Comparison of ENCODE assay signal across 8 cellular contexts in the genomic region with DNA sequence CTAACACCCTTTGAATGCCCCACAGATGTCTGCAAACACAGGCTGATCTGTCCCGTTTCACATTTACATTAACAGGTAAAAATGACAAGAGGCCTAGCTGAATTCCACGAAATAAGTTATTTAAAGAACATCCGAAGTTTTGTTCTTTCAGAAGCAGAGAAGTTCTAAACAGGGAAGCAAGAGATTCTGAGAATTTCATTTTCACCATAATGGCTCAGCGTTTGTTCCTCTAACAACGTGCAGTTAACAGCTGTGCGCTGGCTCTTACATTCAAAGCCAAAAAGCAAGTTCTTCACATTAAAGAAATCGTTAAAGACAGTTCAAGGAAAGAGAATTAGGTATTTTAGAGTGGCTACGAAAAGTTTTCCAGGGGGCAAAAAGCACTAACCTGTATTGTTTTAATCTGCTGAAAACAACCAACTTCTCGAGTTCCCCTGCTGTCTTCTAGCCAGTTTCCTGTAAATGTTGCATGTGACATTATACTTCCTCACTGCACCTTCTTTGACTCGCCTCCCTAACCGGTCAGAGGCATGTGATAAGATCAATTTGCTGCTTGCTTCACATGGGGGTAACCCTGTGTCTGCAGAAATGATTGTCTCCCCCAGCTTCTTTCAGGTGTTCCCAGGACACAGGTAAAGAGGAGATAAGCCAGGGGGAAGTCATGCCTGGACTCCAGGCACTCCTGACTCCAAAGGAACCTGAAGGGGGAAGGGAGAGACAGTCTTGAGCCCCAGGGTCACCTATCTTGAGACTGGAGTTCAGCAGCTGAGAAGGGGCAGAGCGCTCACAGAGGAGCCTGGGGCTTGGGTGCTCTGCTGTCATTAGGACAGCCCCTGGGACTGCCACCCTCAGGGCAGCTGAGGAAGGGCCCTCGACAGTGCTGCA. TPM values are rescaled to one million over a fixed set of nuclear protein-coding genes. Genes with fewer than 3 reads are reported as not detected.
DNase-seq lines count a peak whose midpoint lies in the region; ATAC-seq and TF ChIP-seq lines count a peak whose summit lies in the region.

No MANE protein-coding gene starts in this region.

- CTCF ChIA-PET in activated CD8-positive, alpha-beta T cell treated with anti-CD3 and anti-CD28 coated beads, Interleukin-2, amount 10 ng/mL, durations not matched to agents 7 days and 5 days (lab: Charles Lee) = interaction anchor here (0.6 to 6.6 kb wide), 24 partner anchors 10 to 63 kb away, joined by 3 to 81 read pairs (median 5); a partner anchor contains a TSS

- peaks cover 0 to 3% (median 0%) of the 10 kb centered on the region in 3 donors for H3K9me3 Mint-ChIP-seq in IgD-negative memory B cell
- H3K9me3 Mint-ChIP-seq in activated CD8-positive, alpha-beta T cell treated with anti-CD3 and anti-CD28 coated beads, Interleukin-2, amount 10 ng/mL, durations not matched to agents 7 days and 5 days (ENCODE audit: insufficient read depth) = no peaks in the 10 kb centered on the region

- H3K4me1 Mint-ChIP-seq in IgD-negative memory B cell = peaks cover 35 to 57% (median 53%) of the 10 kb centered on the region in 3 donors
- H3K4me1 Mint-ChIP-seq in activated CD8-positive, alpha-beta T cell treated with anti-CD3 and anti-CD28 coated beads, Interleukin-2, amount 10 ng/mL, durations not matched to agents 7 days and 5 days (ENCODE audit: low read depth) = peaks cover 73% of the 10 kb centered on the region

- H3K27ac Mint-ChIP-seq in IgD-negative memory B cell = peak overlapping the region; percentile 89 to 97 (median 92)
- H3K27ac Mint-ChIP-seq in activated CD8-positive, alpha-beta T cell treated with anti-CD3 and anti-CD28 coated beads, Interleukin-2, amount 10 ng/mL, durations not matched to agents 7 days and 5 days = peak overlapping the region; percentile 93

- POLR2A ChIA-PET in activated CD8-positive, alpha-beta T cell treated with anti-CD3 and anti-CD28 coated beads, Interleukin-2, amount 10 ng/mL, durations not matched to agents 7 days and 5 days (lab: Charles Lee) = interaction anchor here (0.8 to 5.7 kb wide), 20 partner anchors 11 to 54 kb away, joined by 3 to 186 read pairs (median 4); a partner anchor contains a TSS

- peak; percentile 70 for ATAC-seq in GM21423 (IDR thresholded peaks at IDR 0.05; ENCODE audit: unreplicated experiment)
- peak; percentile 81 for ATAC-seq in activated CD8-positive, alpha-beta T cell treated with anti-CD3 and anti-CD28 coated beads, Interleukin-2, amount 10 ng/mL, durations not matched to agents 7 days and 5 days

- peaks cover 4% of the 10 kb centered on the region for H3K36me3 Mint-ChIP-seq in IgD-negative memory B cell
- H3K36me3 Mint-ChIP-seq in activated CD8-positive, alpha-beta T cell treated with anti-CD3 and anti-CD28 coated beads, Interleukin-2, amount 10 ng/mL, durations not matched to agents 7 days and 5 days (ENCODE audit: low read depth) = peaks cover 57% of the 10 kb centered on the region

- peak overlapping the region; percentile 92 to 98 (median 93) for H3K4me3 Mint-ChIP-seq in IgD-negative memory B cell
- H3K4me3 Mint-ChIP-seq in activated CD8-positive, alpha-beta T cell treated with anti-CD3 and anti-CD28 coated beads, Interleukin-2, amount 10 ng/mL, durations not matched to agents 7 days and 5 days = peak overlapping the region; percentile 85

- H3K9me3 ChIP-seq in cardiac muscle cell (ENCODE audit: low read depth) = no peaks in the 10 kb centered on the region

- H3K36me3 ChIP-seq in cardiac muscle cell = no peaks in the 10 kb centered on the region

- H3K27me3 Mint-ChIP-seq in IgD-negative memory B cell = no peaks in the 10 kb centered on the region
- H3K27me3 Mint-ChIP-seq in activated CD8-positive, alpha-beta T cell treated with anti-CD3 and anti-CD28 coated beads, Interleukin-2, amount 10 ng/mL, durations not matched to agents 7 days and 5 days (ENCODE audit: low read depth) = no peaks in the 10 kb centered on the region

- H3K27me3 ChIP-seq in cardiac muscle cell = no peaks in the 10 kb centered on the region

- DNase-seq in EL = peak; percentile 32
- peak; percentile 74 for DNase-seq in activated CD8-positive, alpha-beta T cell treated with anti-CD3 and anti-CD28 coated beads, Interleukin-2, amount 10 ng/mL, durations not matched to agents 7 days and 5 days
- DNase-seq in cardiac muscle cell (ENCODE audit: low read depth in 1 of 2, low spot score in 1 of 2) = no peak
- DNase-seq in stimulated activated CD4-positive, alpha-beta T cell treated with anti-CD3 and anti-CD28 coated beads, Interleukin-1b, Interleukin-23, amount 100 ng/mL, for 48 hours = peak; percentile 60
- DNase-seq in NCI-H2196 treated with DMSO at 0.1 percent for 48 hours (lab: John Stamatoyannopoulos, UW; ENCODE audit: unreplicated experiment) = no peak
- DNase-seq in NCI-H526 treated with DMSO at 0.1 percent for 48 hours (lab: John Stamatoyannopoulos, UW) = no peak

- TF ChIP-seq CTCF in cardiac muscle cell (IDR thresholded peaks at IDR 0.05; ENCODE audit: low read depth, low read length) = no peak

- H3K4me3 ChIP-seq in cardiac muscle cell = no peak overlapping the region

- H3K27ac ChIP-seq in cardiac muscle cell = peak overlapping the region; percentile 26

- H3K4me1 ChIP-seq in cardiac muscle cell (ENCODE audit: low read depth) = peaks cover 7% of the 10 kb centered on the region

RNA-seq across cellular contexts. Expression of a gene that starts 36.8 kb away (rescaled TPM):
- polyA plus RNA-seq in IgD-negative memory B cell = 120 TPM
- total RNA-seq in activated CD8-positive, alpha-beta T cell treated with anti-CD3 and anti-CD28 coated beads, Interleukin-2, amount 10 ng/mL, durations not matched to agents 7 days and 5 days = 100 to 1,000 TPM; 357 to 390 TPM
- total RNA-seq in cardiac muscle cell = 6.0 and 16.7 TPM in 2 replicates
- polyA plus RNA-seq in cardiac muscle cell = 8.3 and 18.3 TPM in 2 replicates

Comparison
In these comparisons a context has a peak if more than half of its experiments do, and no peak if none do; other contexts are left out.
1. DNase-seq: peak in EL (single experiment), activated CD8-positive, alpha-beta T cell treated with anti-CD3 and anti-CD28 coated beads, Interleukin-2, amount 10 ng/mL, durations not matched to agents 7 days and 5 days (single experiment) and stimulated activated CD4-positive, alpha-beta T cell treated with anti-CD3 and anti-CD28 coated beads, Interleukin-1b, Interleukin-23, amount 100 ng/mL, for 48 hours (single experiment); none in cardiac muscle cell (0 of 2), NCI-H2196 treated with DMSO at 0.1 percent for 48 hours (single experiment) and NCI-H526 treated with DMSO at 0.1 percent for 48 hours (single experiment).
2. RNA of a gene that starts 36.8 kb away (total RNA-seq): 357 to 390 TPM in activated CD8-positive, alpha-beta T cell treated with anti-CD3 and anti-CD28 coated beads, Interleukin-2, amount 10 ng/mL, durations not matched to agents 7 days and 5 days; 6.0 to 16.7 TPM in cardiac muscle cell; every median in the first group is over 10 times any median in the second.